In the genomic region with DNA sequence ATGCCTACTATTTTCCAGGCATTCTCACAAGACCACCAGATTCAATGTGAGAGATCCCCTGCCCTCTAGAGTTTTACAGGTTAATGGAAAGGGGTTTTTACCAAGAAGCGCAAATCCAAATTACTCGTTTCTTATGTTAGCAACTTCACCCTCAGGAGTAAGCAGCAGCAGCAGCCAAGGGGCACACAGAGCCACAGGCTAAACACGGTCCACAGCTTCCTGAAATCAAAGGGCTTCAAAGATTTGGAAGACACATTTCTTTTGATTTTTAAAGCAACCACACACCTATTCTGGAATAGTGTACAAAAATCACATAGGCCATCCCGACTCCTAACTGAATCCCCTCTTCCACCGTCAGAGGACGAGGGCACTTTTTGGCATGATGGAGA, we compare ENCODE assay signal across 7 cellular contexts.
A peak's percentile ranks its signal among the peaks of the same experiment; 100 is the strongest.
DNase-seq lines count a peak whose midpoint lies in the region; ATAC-seq, FAIRE-seq and TF ChIP-seq lines count a peak whose summit lies in the region.

No MANE protein-coding gene starts in this region.

- no peak for ATAC-seq in activated CD8-positive, alpha-beta T cell treated with anti-CD3 and anti-CD28 coated beads for 36 hours

- peak overlapping the region; percentile 90 for H3K9ac ChIP-seq in keratinocyte (ENCODE audit: control insufficient read depth, extremely low read depth, insufficient read depth, low read length)
- H3K9ac ChIP-seq in stomach smooth muscle (ENCODE audit: low read length in 2 of 2) = peak overlapping the region in 1 of 2 donors; percentile 58

- H2AFZ ChIP-seq in keratinocyte (ENCODE audit: control insufficient read depth, low read length) = no peak overlapping the region

- peak overlapping the region; percentile 98 for H3K27ac ChIP-seq in keratinocyte (ENCODE audit: control insufficient read depth, insufficient read depth, low read length)
- peak overlapping the region; percentile 82 for H3K27ac ChIP-seq in stomach smooth muscle (ENCODE audit: low read length)

- POLR2A ChIA-PET in activated CD8-positive, alpha-beta T cell treated with anti-CD3 and anti-CD28 coated beads for 36 hours (lab: Charles Lee) = interaction anchor here (0.5 to 8.5 kb wide), 41 partner anchors 9 to 414 kb away, joined by 3 to 135 read pairs (median 7); a partner anchor contains a TSS

- no peaks in the 10 kb centered on the region for H3K27me3 ChIP-seq in keratinocyte (ENCODE audit: control insufficient read depth, extremely low read depth, insufficient read depth, low read length)
- no peaks in the 10 kb centered on the region for H3K27me3 ChIP-seq in stomach smooth muscle (ENCODE audit: control insufficient read depth in 1 of 2, insufficient read depth in 2 of 2, low read length in 2 of 2)

- H3K36me3 Mint-ChIP-seq in HFFc6 (ENCODE audit: low read depth) = no peaks in the 10 kb centered on the region
- H3K36me3 Mint-ChIP-seq in activated CD8-positive, alpha-beta T cell treated with anti-CD3 and anti-CD28 coated beads for 36 hours (ENCODE audit: low read depth) = peaks cover 6% of the 10 kb centered on the region

- H3K9me3 Mint-ChIP-seq in HFFc6 = no peaks in the 10 kb centered on the region
- no peaks in the 10 kb centered on the region for H3K9me3 Mint-ChIP-seq in activated CD8-positive, alpha-beta T cell treated with anti-CD3 and anti-CD28 coated beads for 36 hours

- dilution Hi-C loops in keratinocyte (cut with MboI; ENCODE audit: extremely low pct_ligation_motif_present, low sequenced_read_pairs) = no loop called here

- FAIRE-seq in keratinocyte (lab: Jason Lieb, UNC) = no peak

- no peaks in the 10 kb centered on the region for H4K20me1 ChIP-seq in keratinocyte (ENCODE audit: control insufficient read depth, extremely low read depth, insufficient read depth, low read length)

- no peaks in the 10 kb centered on the region for H3K79me2 ChIP-seq in keratinocyte (ENCODE audit: control insufficient read depth, insufficient read depth, low read length)

- no peak for DNase-seq in HFFc6
- DNase-seq in activated CD8-positive, alpha-beta T cell treated with anti-CD3 and anti-CD28 coated beads for 36 hours = peak; percentile 40
- DNase-seq in keratinocyte (ENCODE audit: low read depth, low spot score) = no peak
- DNase-seq in KG1 (lab: John Stamatoyannopoulos, UW) = no peak
- DNase-seq in SIG-M5 treated with dmso at 0.1 percent for 504 hours (lab: John Stamatoyannopoulos, UW; ENCODE audit: unreplicated experiment) = no peak
- DNase-seq in NCI-H2081 treated with DMSO at 0.1 percent for 48 hours (lab: John Stamatoyannopoulos, UW) = no peak

- intact Hi-C loops in activated CD8-positive, alpha-beta T cell treated with anti-CD3 and anti-CD28 coated beads for 36 hours (cut with micrococcal nuclease) = loop anchor here (1.0 to 10.0 kb wide), 7 partner anchors 23 to 135 kb away; no protein-coding TSS in a partner anchor

- no peaks in the 10 kb centered on the region; the same call in none of the 2 replicates for H3K27me3 Mint-ChIP-seq in HFFc6 (ENCODE audit: insufficient read depth)
- no peaks in the 10 kb centered on the region for H3K27me3 Mint-ChIP-seq in activated CD8-positive, alpha-beta T cell treated with anti-CD3 and anti-CD28 coated beads for 36 hours

- TF ChIP-seq CTCF in HFFc6 (IDR thresholded peaks at IDR 0.05) (no peak), keratinocyte (optimal IDR thresholded peaks at IDR 0.05 in 1 of 3, IDR thresholded peaks at IDR 0.05 in 1 of 3, conservative IDR thresholded peaks at IDR 0.05 in 1 of 3; ENCODE audit: extremely low read depth in 1 of 3, insufficient read depth in 2 of 3, low read length in 3 of 3) (no peak)
- no peak for TF ChIP-seq CTCF in activated CD8-positive, alpha-beta T cell treated with anti-CD3 and anti-CD28 coated beads for 36 hours (IDR thresholded peaks at IDR 0.05)

- peak overlapping the region; percentile 78 for H3K4me3 Mint-ChIP-seq in HFFc6
- H3K4me3 Mint-ChIP-seq in activated CD8-positive, alpha-beta T cell treated with anti-CD3 and anti-CD28 coated beads for 36 hours = peak overlapping the region; percentile 72

- H3K27ac Mint-ChIP-seq in HFFc6 = peak overlapping the region; percentile 93
- peak overlapping the region; percentile 94 for H3K27ac Mint-ChIP-seq in activated CD8-positive, alpha-beta T cell treated with anti-CD3 and anti-CD28 coated beads for 36 hours

- no peaks in the 10 kb centered on the region for H3K9me3 ChIP-seq in keratinocyte (ENCODE audit: control insufficient read depth, low read depth, low read length)
- no peaks in the 10 kb centered on the region for H3K9me3 ChIP-seq in stomach smooth muscle (ENCODE audit: control insufficient read depth in 2 of 2, low read length in 2 of 2)

- H3K36me3 ChIP-seq in keratinocyte (ENCODE audit: control insufficient read depth in 2 of 2, extremely low read depth in 1 of 2, insufficient read depth in 2 of 2, low read length in 2 of 2) (no peaks in the 10 kb centered on the region), stomach smooth muscle (ENCODE audit: control insufficient read depth in 2 of 2, insufficient read depth in 2 of 2, low read length in 2 of 2) (no peaks in the 10 kb centered on the region)

- H3K4me1 ChIP-seq in keratinocyte (ENCODE audit: control insufficient read depth, extremely low read depth, insufficient read depth, low read length) (peaks cover 54% of the 10 kb centered on the region), stomach smooth muscle (ENCODE audit: control insufficient read depth, insufficient read depth, low read length) (peaks cover 32% of the 10 kb centered on the region)

- peaks cover 77% of the 10 kb centered on the region for H3K4me1 Mint-ChIP-seq in HFFc6 (ENCODE audit: low read depth)
- peaks cover 40% of the 10 kb centered on the region for H3K4me1 Mint-ChIP-seq in activated CD8-positive, alpha-beta T cell treated with anti-CD3 and anti-CD28 coated beads for 36 hours (ENCODE audit: low read depth)

- H3K4me3 ChIP-seq in keratinocyte (ENCODE audit: control insufficient read depth in 2 of 3, extremely low read depth in 1 of 3, insufficient read depth in 2 of 3, low read depth in 1 of 3, low read length in 3 of 3) = no peak overlapping the region
- peak overlapping the region in 1 of 2 donors; percentile 22 for H3K4me3 ChIP-seq in stomach smooth muscle (ENCODE audit: low read length in 2 of 2)

- CTCF ChIA-PET in activated CD8-positive, alpha-beta T cell treated with anti-CD3 and anti-CD28 coated beads for 36 hours (lab: Charles Lee) = interaction anchor here (0.8 to 5.2 kb wide), 15 partner anchors 10 to 148 kb away, joined by 3 to 58 read pairs (median 5); a partner anchor contains a TSS

- peak overlapping the region; percentile 85 for H3K4me2 ChIP-seq in keratinocyte (ENCODE audit: control insufficient read depth, extremely low read depth, insufficient read depth, low read depth, low read length)

- no peaks in the 10 kb centered on the region for H3K9me1 ChIP-seq in keratinocyte (ENCODE audit: control insufficient read depth, extremely low read depth, insufficient read depth, low read length)
